Comparison of ENCODE assay signal across 8 cellular contexts in the genomic region with DNA sequence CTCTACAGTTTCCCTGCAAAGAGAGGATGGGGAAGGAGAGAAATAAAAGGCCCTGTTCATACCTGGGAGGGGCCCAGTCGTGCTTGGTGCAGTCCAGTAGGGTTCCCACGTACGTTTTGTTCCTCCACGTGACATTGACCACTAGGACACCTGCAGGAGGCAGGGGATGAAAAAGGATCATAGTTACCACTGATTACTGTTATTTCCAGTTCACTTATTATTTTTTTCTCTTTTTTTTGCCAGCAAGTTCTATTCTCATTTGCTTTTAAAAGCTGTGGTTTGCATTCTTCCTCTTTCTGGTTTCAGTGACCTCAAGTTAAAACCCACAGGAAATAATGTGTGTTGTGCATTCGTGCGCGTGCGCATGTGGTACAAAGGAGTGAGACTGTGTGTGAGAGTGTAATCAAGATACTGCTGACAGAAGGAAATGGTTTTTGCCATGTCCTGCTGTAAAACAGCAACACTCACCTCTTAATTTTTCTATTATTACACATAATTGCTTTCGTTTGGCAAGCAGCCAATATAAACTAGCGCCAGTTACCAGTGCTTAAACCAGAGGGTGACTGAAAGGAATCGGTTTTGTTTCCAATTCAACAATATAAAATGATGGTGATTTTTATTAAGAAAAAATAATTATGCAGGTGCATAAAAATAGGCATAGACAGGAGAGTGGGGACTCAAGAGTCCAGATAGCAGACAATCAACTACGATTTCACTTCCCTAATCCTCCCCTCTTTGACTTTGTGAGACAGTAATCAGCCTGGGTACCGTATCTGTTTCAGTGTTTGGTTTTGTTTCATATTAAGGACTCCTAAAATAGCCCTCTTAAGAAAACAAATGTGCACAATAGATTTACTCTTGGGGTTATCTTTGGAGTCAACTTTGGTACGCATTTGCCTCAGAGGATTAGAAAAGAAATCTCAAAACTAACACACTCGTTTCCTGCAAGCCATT.
DNase-seq lines count a peak whose midpoint lies in the region; ATAC-seq, FAIRE-seq and TF ChIP-seq lines count a peak whose summit lies in the region.

No MANE protein-coding gene starts in this region.

- no peaks in the 10 kb centered on the region for H3K79me2 ChIP-seq in PC-9 (ENCODE audit: low read depth)

- peak overlapping the region; percentile 68 for H3K27ac ChIP-seq in PC-9
- H3K27ac ChIP-seq in ovary: no peak overlapping the region

- H3K9me2 ChIP-seq in PC-9 (ENCODE audit: insufficient read depth): no peaks in the 10 kb centered on the region

- H3K4me2 ChIP-seq in PC-9: peak overlapping the region; percentile 88

- 7 to 19% (median 11%) methylated on average over 15 of the region's 15 CpGs for WGBS in ovary, 3 donors

- H2AFZ ChIP-seq in PC-9: no peak overlapping the region

- H3K9me3 ChIP-seq in PC-9 (ENCODE audit: insufficient read depth, low read depth): no peaks in the 10 kb centered on the region
- H3K9me3 ChIP-seq in ovary: no peaks in the 10 kb centered on the region

- TF ChIP-seq CTCF in PC-9 (conservative IDR thresholded peaks at IDR 0.05): no peak
- TF ChIP-seq CTCF in fibroblast of mammary gland (conservative IDR thresholded peaks at IDR 0.05; ENCODE audit: control insufficient read depth, insufficient read depth, low read depth, low read length): no peak
- no peak for TF ChIP-seq CTCF in ovary (IDR thresholded peaks at IDR 0.05)

- no peak for TF ChIP-seq EP300 in ovary (IDR thresholded peaks at IDR 0.05)

- H3K4me1 Mint-ChIP-seq in activated T-cell treated with anti-CD3 and anti-CD28 coated beads, Interleukin-2, amount 50 U/mL, for 4 hours (ENCODE audit: low read depth): peaks cover 30% of the 10 kb centered on the region

- peaks cover 35% of the 10 kb centered on the region; the same call in 1 of the 2 replicates for H3F3A ChIP-seq in PC-9 (ENCODE audit: insufficient read depth, low read depth)

- intact Hi-C loops in PC-9 (cut with micrococcal nuclease; ENCODE audit: unreplicated experiment) (no loop called here), ovary (cut with DNase I) (loop anchor here in 1 of 4 donors (10.0 kb wide), 1 partner anchor 95 kb away; a partner anchor contains a TSS)

- peaks cover 16% of the 10 kb centered on the region for H3K27me3 Mint-ChIP-seq in activated T-cell treated with anti-CD3 and anti-CD28 coated beads, Interleukin-2, amount 50 U/mL, for 4 hours (ENCODE audit: low read depth)

- BruUV-seq in PC-9 (replicated peaks; lab: Mats Ljungman, UMichigan): no TSS peak

- CTCF ChIA-PET in PC-9 (lab: Charles Lee): no interaction called here

- peaks cover 50% of the 10 kb centered on the region for H3K4me1 ChIP-seq in PC-9 (replicated peaks; ENCODE audit: insufficient read depth)
- peaks cover 3% of the 10 kb centered on the region for H3K4me1 ChIP-seq in ovary (ENCODE audit: insufficient read depth)

- in situ Hi-C loops in Caki2 (cut with HindIII; ENCODE audit: low pct_unique_long_range_greater_than_20kb, low sequenced_read_pairs): no loop called here

- DNase-seq in Caki2 (ENCODE audit: low read depth): peak; percentile 86
- DNase-seq in HTR-8/SVneo (ENCODE audit: insufficient read length, low spot score): peak; percentile 42
- peak; percentile 63 to 93 for DNase-seq in PC-9
- DNase-seq in activated T-cell treated with anti-CD3 and anti-CD28 coated beads, Interleukin-2, amount 50 U/mL, for 4 hours: peak; percentile 44
- DNase-seq in fibroblast of mammary gland (ENCODE audit: low read depth): peak; percentile 62
- peak in 4 of 5 donors; percentile 31 to 59 (median 44) for DNase-seq in ovary
- peak; percentile 75 for DNase-seq in ureter (ENCODE audit: low spot score)

- peak overlapping the region; percentile 63; the same call in 1 of the 2 replicates for H3K4me3 ChIP-seq in PC-9
- no peak overlapping the region for H3K4me3 ChIP-seq in fibroblast of mammary gland (ENCODE audit: control insufficient read depth, low read depth, low read length)
- no peak overlapping the region for H3K4me3 ChIP-seq in ovary

- TF ChIP-seq POLR2A in ovary (IDR thresholded peaks at IDR 0.05): no peak

- no peaks in the 10 kb centered on the region for H3K36me3 Mint-ChIP-seq in activated T-cell treated with anti-CD3 and anti-CD28 coated beads, Interleukin-2, amount 50 U/mL, for 4 hours (ENCODE audit: insufficient read depth)

- peak; percentile 81 for ATAC-seq in GM21423 (IDR thresholded peaks at IDR 0.05; ENCODE audit: unreplicated experiment)
- ATAC-seq in activated T-cell treated with anti-CD3 and anti-CD28 coated beads, Interleukin-2, amount 50 U/mL, for 4 hours: peak; percentile 77 to 87

- no peaks in the 10 kb centered on the region for H4K20me1 ChIP-seq in PC-9 (ENCODE audit: insufficient read depth)

- H3K4me3 Mint-ChIP-seq in activated T-cell treated with anti-CD3 and anti-CD28 coated beads, Interleukin-2, amount 50 U/mL, for 4 hours: no peak overlapping the region

- POLR2A ChIA-PET in PC-9 (lab: Charles Lee; ENCODE audit: unreplicated experiment): no interaction called here

- no peak for FAIRE-seq in HTR-8/SVneo (lab: Jason Lieb, UNC)

- H3K27me3 ChIP-seq in PC-9 (ENCODE audit: insufficient read depth, low read depth): no peaks in the 10 kb centered on the region
- no peaks in the 10 kb centered on the region for H3K27me3 ChIP-seq in ovary

- no peaks in the 10 kb centered on the region for H3K36me3 ChIP-seq in PC-9 (ENCODE audit: low read depth)
- H3K36me3 ChIP-seq in ovary: no peaks in the 10 kb centered on the region

- no peaks in the 10 kb centered on the region for H3K9me3 Mint-ChIP-seq in activated T-cell treated with anti-CD3 and anti-CD28 coated beads, Interleukin-2, amount 50 U/mL, for 4 hours
